In the genomic region with DNA sequence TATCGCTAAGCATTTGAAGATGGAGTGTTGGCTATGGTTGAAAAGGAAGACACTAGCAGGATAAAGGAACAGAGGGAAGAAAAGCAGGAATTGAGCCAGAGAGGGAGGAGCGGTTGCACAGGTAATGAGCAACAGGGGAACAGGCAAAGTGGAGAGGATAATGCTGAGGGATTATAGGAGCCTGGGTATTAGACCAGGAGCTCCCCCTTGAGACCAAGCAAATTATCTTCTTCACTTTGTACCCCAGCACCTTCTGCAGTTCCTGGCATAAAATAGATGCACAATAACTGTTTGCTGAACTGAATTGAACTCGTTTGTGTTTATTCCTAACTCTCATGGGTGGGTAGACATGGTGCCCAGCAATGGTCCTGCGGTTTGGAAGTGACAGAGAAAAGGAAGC, we compare ENCODE assay signal across 24 cellular contexts. TPM values are rescaled to one million over a fixed set of nuclear protein-coding genes. Genes with fewer than 3 reads are reported as not detected.
DNase-seq lines count a peak whose midpoint lies in the region; ATAC-seq, FAIRE-seq and TF ChIP-seq lines count a peak whose summit lies in the region.
"Had no signal": no experiment of that assay in that cellular context is flagged by ENCODE, and none has a peak within 500 bp of the region (broad histone marks: within the 10 kb centered on the region; RNA-seq: fewer than 3 reads in every experiment).

No MANE protein-coding gene starts in this region.

- no peaks in the 10 kb centered on the region for H3K9me2 ChIP-seq in GM23338 (ENCODE audit: insufficient read depth)

- H3K36me3 ChIP-seq in GM23338 (ENCODE audit: insufficient read depth) (no peaks in the 10 kb centered on the region), bronchial epithelial cell (ENCODE audit: control insufficient read depth, insufficient read depth, low read length) (no peaks in the 10 kb centered on the region)
- H3K36me3 ChIP-seq in CD8-positive, alpha-beta memory T cell (ENCODE audit: insufficient read depth, low read length) = no peaks in the 10 kb centered on the region
- H3K36me3 ChIP-seq: heart right ventricle, SJCRH30 had no signal

- no peak overlapping the region for H3K4me2 ChIP-seq in GM23338

- H3F3A ChIP-seq in GM23338 (replicated peaks; ENCODE audit: low read depth) = no peaks in the 10 kb centered on the region

- CTCF ChIA-PET in CD8-positive, alpha-beta memory T cell (lab: Charles Lee) = no interaction called here

- H3K4me3 ChIP-seq in GM23338 = no peak overlapping the region
- H3K4me3 ChIP-seq in bronchial epithelial cell (ENCODE audit: low read depth, low read length) = no peak overlapping the region
- no peak overlapping the region for H3K4me3 ChIP-seq in CD8-positive, alpha-beta memory T cell (ENCODE audit: low read length)
- H3K4me3 ChIP-seq: heart right ventricle, SJCRH30 had no signal

- H3K27me3 ChIP-seq in GM23338 (ENCODE audit: insufficient read depth) = no peaks in the 10 kb centered on the region
- no peaks in the 10 kb centered on the region for H3K27me3 ChIP-seq in bronchial epithelial cell (ENCODE audit: control insufficient read depth, insufficient read depth, low read length)
- no peaks in the 10 kb centered on the region for H3K27me3 ChIP-seq in CD8-positive, alpha-beta memory T cell (ENCODE audit: insufficient read depth, low read length, poor library complexity, severe bottlenecking)
- H3K27me3 ChIP-seq: SJCRH30 had no signal

- H3K79me2 ChIP-seq in GM23338 (replicated peaks; ENCODE audit: insufficient read depth) = no peaks in the 10 kb centered on the region

- no peaks in the 10 kb centered on the region for H3K36me3 Mint-ChIP-seq in GM23338 (ENCODE audit: low read depth)
- H3K36me3 Mint-ChIP-seq in CD8-positive, alpha-beta memory T cell = no peaks in the 10 kb centered on the region

- no peak overlapping the region for H2AFZ ChIP-seq in GM23338

- no peaks in the 10 kb centered on the region for H3K4me1 ChIP-seq in GM23338 (ENCODE audit: insufficient read depth)
- no peaks in the 10 kb centered on the region for H3K4me1 ChIP-seq in CD8-positive, alpha-beta memory T cell (ENCODE audit: insufficient read depth, low read length)
- H3K4me1 ChIP-seq: Caco-2, heart right ventricle, SJCRH30 had no signal

- H3K27ac Mint-ChIP-seq in GM23338 = no peak overlapping the region
- no peak overlapping the region for H3K27ac Mint-ChIP-seq in CD8-positive, alpha-beta memory T cell
- H3K27ac Mint-ChIP-seq: activated CD4-positive, alpha-beta T cell treated with anti-CD3 and anti-CD28 coated beads for 36 hours; nephron had no signal

- H3K9me3 ChIP-seq in CD8-positive, alpha-beta memory T cell (ENCODE audit: low read length) = no peaks in the 10 kb centered on the region
- H3K9me3 ChIP-seq: Caco-2, heart right ventricle, SJCRH30 had no signal

- H3K9me3 Mint-ChIP-seq in GM23338 = no peaks in the 10 kb centered on the region
- H3K9me3 Mint-ChIP-seq in CD8-positive, alpha-beta memory T cell = no peaks in the 10 kb centered on the region
- H3K9me3 Mint-ChIP-seq: nephron had no signal

- H3K4me3 Mint-ChIP-seq in GM23338 = no peak overlapping the region
- no peak overlapping the region for H3K4me3 Mint-ChIP-seq in CD8-positive, alpha-beta memory T cell
- H3K4me3 Mint-ChIP-seq: activated CD4-positive, alpha-beta T cell treated with anti-CD3 and anti-CD28 coated beads for 36 hours; nephron had no signal

- TF ChIP-seq CTCF in C4-2B (conservative IDR thresholded peaks at IDR 0.05) (peak; percentile 28), GM23338 (conservative IDR thresholded peaks at IDR 0.05; ENCODE audit: low read depth in 2 of 2) (peak; percentile 46 to 71), bronchial epithelial cell (IDR thresholded peaks at IDR 0.05; ENCODE audit: insufficient read depth, low read length, severe bottlenecking) (peak; percentile 35)

- peaks cover 17% of the 10 kb centered on the region for H3K4me1 Mint-ChIP-seq in GM23338
- H3K4me1 Mint-ChIP-seq in CD8-positive, alpha-beta memory T cell = no peaks in the 10 kb centered on the region
- H3K4me1 Mint-ChIP-seq: activated CD4-positive, alpha-beta T cell treated with anti-CD3 and anti-CD28 coated beads for 36 hours; nephron had no signal

- H3K27me3 Mint-ChIP-seq in GM23338 (ENCODE audit: insufficient read depth, low read depth, poor library complexity) = peaks cover 1% of the 10 kb centered on the region
- H3K27me3 Mint-ChIP-seq in CD8-positive, alpha-beta memory T cell = peaks cover 1 to 14% of the 10 kb centered on the region in 2 donors

- ATAC-seq in GM23338 (peak; percentile 88), HG03439 (IDR thresholded peaks at IDR 0.05; ENCODE audit: unreplicated experiment) (no peak), HG03469 (IDR thresholded peaks at IDR 0.05; ENCODE audit: unreplicated experiment) (no peak)
- ATAC-seq: activated CD4-positive, alpha-beta T cell treated with anti-CD3 and anti-CD28 coated beads for 36 hours; heart right ventricle had no signal

- H3K27ac ChIP-seq in C4-2B = no peak overlapping the region
- no peak overlapping the region for H3K27ac ChIP-seq in GM23338 (ENCODE audit: low read depth)
- H3K27ac ChIP-seq in CD8-positive, alpha-beta memory T cell (ENCODE audit: low read depth, low read length) = no peak overlapping the region
- H3K27ac ChIP-seq: heart right ventricle, SJCRH30 had no signal

- DNase-seq in GM23338 (ENCODE audit: low spot score) (peak; percentile 57), NCI-H82 treated with DMSO at 0.1 percent for 48 hours (lab: John Stamatoyannopoulos, UW; ENCODE audit: unreplicated experiment) (peak; percentile 46), bronchial epithelial cell (ENCODE audit: low read depth) (peak; percentile 20), frontal cortex (ENCODE audit: low spot score in 2 of 2) (no peak)
- no peak for DNase-seq in CD8-positive, alpha-beta memory T cell
- DNase-seq: activated CD4-positive, alpha-beta T cell treated with anti-CD3 and anti-CD28 coated beads for 36 hours; Caco-2; cerebellar nuclear complex; effector memory CD4-positive, alpha-beta T cell; heart right ventricle; NCI-H2227 treated with DMSO at 0.1 percent for 48 hours; SJCRH30; stimulated activated CD4-positive, alpha-beta T cell treated with anti-CD3 and anti-CD28 coated beads, Interleukin-4, amount 100 ng/mL, for 1 hour; substantia nigra; T1000 had no signal

- POLR2A ChIA-PET in CD8-positive, alpha-beta memory T cell (lab: Charles Lee) = no interaction called here

- H4K20me1 ChIP-seq in GM23338 (replicated peaks; ENCODE audit: insufficient read depth) = no peaks in the 10 kb centered on the region

- FAIRE-seq in bronchial epithelial cell (lab: Jason Lieb, UNC) (no peak), frontal cortex (lab: Jason Lieb, UNC) (no peak)
- FAIRE-seq: GM19239 had no signal

TF ChIP-seq in GM23338, 12 proteins besides CTCF, POLR2A, EP300 and RAD21 (continues in another document):
- TF ChIP-seq CREB1 (CRISPR knock-in tag; IDR thresholded peaks at IDR 0.05; ENCODE audit: low read depth) (no peak), ZNF331 (CRISPR knock-in tag; IDR thresholded peaks at IDR 0.05; ENCODE audit: low read depth) (no peak), ZNF114 (CRISPR knock-in tag; IDR thresholded peaks at IDR 0.05) (no peak), POLR2AphosphoS5 (IDR thresholded peaks at IDR 0.05; ENCODE audit: low read depth) (no peak), NANOG (IDR thresholded peaks at IDR 0.05; ENCODE audit: borderline replicate concordance) (no peak), JUNB (IDR thresholded peaks at IDR 0.05; ENCODE audit: unreplicated experiment) (no peak)
- TF ChIP-seq, protein P1, sequence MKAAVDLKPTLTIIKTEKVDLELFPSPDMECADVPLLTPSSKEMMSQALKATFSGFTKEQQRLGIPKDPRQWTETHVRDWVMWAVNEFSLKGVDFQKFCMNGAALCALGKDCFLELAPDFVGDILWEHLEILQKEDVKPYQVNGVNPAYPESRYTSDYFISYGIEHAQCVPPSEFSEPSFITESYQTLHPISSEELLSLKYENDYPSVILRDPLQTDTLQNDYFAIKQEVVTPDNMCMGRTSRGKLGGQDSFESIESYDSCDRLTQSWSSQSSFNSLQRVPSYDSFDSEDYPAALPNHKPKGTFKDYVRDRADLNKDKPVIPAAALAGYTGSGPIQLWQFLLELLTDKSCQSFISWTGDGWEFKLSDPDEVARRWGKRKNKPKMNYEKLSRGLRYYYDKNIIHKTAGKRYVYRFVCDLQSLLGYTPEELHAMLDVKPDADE (IDR thresholded peaks at IDR 0.05) = no peak

RNA-seq across cellular contexts. Expression of a gene that starts 20.8 kb away (rescaled TPM):
- 0.58 and 3.5 TPM in 2 replicates for total RNA-seq in GM23338 (2014; rRNA removed; shearing (Covaris generic))
- polyA plus RNA-seq in GM23338 (2016; fragmentation: Nextera tagmentation; extraction: Ambion mirVana) = not detected in 2 replicates
- total RNA-seq in bronchial epithelial cell = 0.13 TPM in 1 of 2 replicates, not detected in the other
- total RNA-seq in CD8-positive, alpha-beta memory T cell = not detected
- polyA plus RNA-seq in CD8-positive, alpha-beta memory T cell = not detected
- total RNA-seq in frontal cortex = not detected
- total RNA-seq: activated CD4-positive, alpha-beta T cell treated with anti-CD3 and anti-CD28 coated beads for 36 hours; Caco-2; fibroblast of lung; heart right ventricle; kidney epithelial cell; posterior vena cava; SJCRH30; skeletal muscle tissue had no signal
- polyA plus RNA-seq: fibroblast of lung, heart right ventricle had no signal

RNA-seq across cellular contexts. Expression of a gene that starts 54.6 kb away (rescaled TPM):
- total RNA-seq in GM23338 (2014; rRNA removed; shearing (Covaris generic)) = 1.3 and 1.5 TPM in 2 replicates
- polyA plus RNA-seq in GM23338 (2016; fragmentation: Nextera tagmentation; extraction: Ambion mirVana) = not detected in 2 replicates
- total RNA-seq in bronchial epithelial cell (not detected in 2 replicates), frontal cortex (not detected)
- not detected for total RNA-seq in CD8-positive, alpha-beta memory T cell
- not detected for polyA plus RNA-seq in CD8-positive, alpha-beta memory T cell
- total RNA-seq: activated CD4-positive, alpha-beta T cell treated with anti-CD3 and anti-CD28 coated beads for 36 hours; Caco-2; heart right ventricle; kidney epithelial cell; posterior vena cava; SJCRH30; skeletal muscle tissue had no signal
- polyA plus RNA-seq: fibroblast of lung, heart right ventricle had no signal

Comparison
In these comparisons a context has a peak if more than half of its experiments do, and no peak if none do; other contexts are left out.
1. DNase-seq: peak in GM23338 (single experiment), NCI-H82 treated with DMSO at 0.1 percent for 48 hours (single experiment) and bronchial epithelial cell (single experiment); none in CD8-positive, alpha-beta memory T cell (0 of 5) and frontal cortex (0 of 2).
2. Peak in every context shown above with its lines, with median percentiles within 50 percentile points of each other: CTCF ChIP-seq.